In the genomic region with DNA sequence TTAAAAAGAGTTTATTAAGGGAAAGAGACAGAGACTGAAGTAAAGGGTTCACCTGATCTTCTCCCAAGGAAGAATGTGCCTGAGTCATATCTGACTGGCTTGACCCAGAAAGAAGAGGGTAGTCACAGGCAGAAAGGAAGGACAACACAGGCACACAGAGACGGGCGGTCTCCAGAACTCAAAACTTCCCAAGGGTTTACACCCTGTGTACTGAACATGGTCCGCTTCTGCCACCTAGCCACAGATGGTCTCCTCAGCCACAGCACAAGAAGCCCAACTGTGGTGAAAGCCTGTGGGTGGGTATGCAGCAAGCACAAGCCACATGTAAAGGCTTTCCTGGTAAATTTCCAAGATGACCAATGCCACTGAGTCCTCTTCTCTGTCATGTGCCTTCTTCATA, we compare ENCODE assay signal across 14 cellular contexts. TPM values are rescaled to one million over a fixed set of nuclear protein-coding genes. Genes with fewer than 3 reads are reported as not detected.
A peak's percentile ranks its signal among the peaks of the same experiment; 100 is the strongest.
DNase-seq lines count a peak whose midpoint lies in the region; ATAC-seq, FAIRE-seq and TF ChIP-seq lines count a peak whose summit lies in the region.
"Had no signal": no experiment of that assay in that cellular context is flagged by ENCODE, and none has a peak within 500 bp of the region (broad histone marks: within the 10 kb centered on the region; RNA-seq: fewer than 3 reads in every experiment).

No MANE protein-coding gene starts in this region.

- peaks cover 2% of the 10 kb centered on the region; the same call in 1 of the 2 replicates for H3K9me3 ChIP-seq in IMR-90 (ENCODE audit: control insufficient read depth, insufficient read depth, low read length)
- no peaks in the 10 kb centered on the region for H3K9me3 ChIP-seq in HepG2 (ENCODE audit: low read length)
- no peaks in the 10 kb centered on the region for H3K9me3 ChIP-seq in upper lobe of right lung

- no peak overlapping the region for H3K23ac ChIP-seq in IMR-90 (ENCODE audit: low read depth, low read length)

- no TSS peak for BruUV-seq in IMR-90 (replicated peaks; lab: Mats Ljungman, UMichigan)
- BruUV-seq in HepG2 (replicated peaks; lab: Mats Ljungman, UMichigan), result no TSS peak

- no peaks in the 10 kb centered on the region for H3K4me1 ChIP-seq in IMR-90 (ENCODE audit: control insufficient read depth, insufficient read depth, low read length)
- 0 out of 2 replicates have a peak, but pooled peaks cover 7% of the 10 kb centered on the region for H3K4me1 ChIP-seq in HepG2 (ENCODE audit: insufficient read depth, low read length)
- H3K4me1 ChIP-seq in upper lobe of right lung, result no peaks in the 10 kb centered on the region

- H3K18ac ChIP-seq in IMR-90 (ENCODE audit: low read depth, low read length), result no peak overlapping the region

- H4K20me1 ChIP-seq in IMR-90 (ENCODE audit: insufficient read depth, low read length), result no peaks in the 10 kb centered on the region
- H4K20me1 ChIP-seq in HepG2 (ENCODE audit: insufficient read depth, low read length), result no peaks in the 10 kb centered on the region

- no peak for TF ChIP-seq POLR2A in IMR-90 (IDR thresholded peaks at IDR 0.05; ENCODE audit: low read depth, low read length)
- no peak for TF ChIP-seq POLR2A in HepG2 (IDR thresholded peaks at IDR 0.05; ENCODE audit: insufficient read depth in 1 of 2, low read depth in 2 of 2, low read length in 2 of 2)

- no peak overlapping the region for H4K91ac ChIP-seq in IMR-90 (ENCODE audit: insufficient read depth, low read depth, low read length)

- no peaks in the 10 kb centered on the region for H3K36me3 ChIP-seq in BJ (ENCODE audit: control insufficient read depth, insufficient read depth, low read length)
- no peaks in the 10 kb centered on the region for H3K36me3 ChIP-seq in IMR-90 (ENCODE audit: control insufficient read depth, insufficient read depth, low read length)
- H3K36me3 ChIP-seq in brain microvascular endothelial cell (replicated peaks), result no peaks in the 10 kb centered on the region
- H3K36me3 ChIP-seq in HepG2 (replicated peaks in 1 of 2; ENCODE audit: control insufficient read depth in 1 of 2, insufficient read depth in 2 of 2, low read length in 2 of 2), result no peaks in the 10 kb centered on the region
- H3K36me3 ChIP-seq in upper lobe of right lung, result no peaks in the 10 kb centered on the region

- dilution Hi-C loops in IMR-90 (cut with HindIII; ENCODE audit: low sequenced_read_pairs, unreplicated experiment), result no loop called here

- H2BK15ac ChIP-seq in IMR-90 (ENCODE audit: low read depth, low read length), result no peak overlapping the region

- no peak overlapping the region for H2AK9ac ChIP-seq in IMR-90 (replicated peaks; ENCODE audit: low read depth, low read length, poor library complexity)

- H3K9ac ChIP-seq in IMR-90 (ENCODE audit: low read depth, low read length) (no peak overlapping the region), HepG2 (ENCODE audit: insufficient read depth, low read depth, low read length) (no peak overlapping the region)
- H3K9ac ChIP-seq: parathyroid adenoma had no signal

- no peak overlapping the region for H4K5ac ChIP-seq in IMR-90 (ENCODE audit: low read depth, low read length)

- H2BK5ac ChIP-seq in IMR-90 (ENCODE audit: low read depth, low read length, poor library complexity, severe bottlenecking), result no peak overlapping the region

- intact Hi-C loops in IMR-90 (cut with micrococcal nuclease) (loop anchor here (10.0 kb wide), 1 partner anchor 1677 kb away; no protein-coding TSS in a partner anchor), HepG2 (cut with micrococcal nuclease; ENCODE audit: unreplicated experiment) (no loop called here), upper lobe of right lung (cut with DNase I) (no loop called here)

- TF ChIP-seq EP300 in HepG2 (IDR thresholded peaks at IDR 0.05; ENCODE audit: low read depth in 2 of 2, low read length in 2 of 2) (no peak), HepG2 (CRISPR knock-in tag; IDR thresholded peaks at IDR 0.05; ENCODE audit: borderline replicate concordance) (no peak)

- H3K4me3 ChIP-seq in BJ (ENCODE audit: low read depth, low read length) (no peak overlapping the region), IMR-90 (ENCODE audit: insufficient read depth, low read depth, low read length) (no peak overlapping the region), brain microvascular endothelial cell (ENCODE audit: low read depth, low read length) (no peak overlapping the region), HepG2 (replicated peaks in 1 of 3; ENCODE audit: insufficient read depth in 1 of 3, low read depth in 2 of 3, low read length in 3 of 3) (no peak overlapping the region), upper lobe of right lung (no peak overlapping the region)

- no peak overlapping the region for H2BK120ac ChIP-seq in IMR-90 (ENCODE audit: low read depth, low read length)

- POLR2A ChIA-PET in BJ (lab: Charles Lee), result no interaction called here
- POLR2A ChIA-PET in IMR-90 (lab: Charles Lee; ENCODE audit: unreplicated experiment), result no interaction called here
- POLR2A ChIA-PET in HepG2 (lab: Yijun Ruan, JAX), result no interaction called here

- H3K4me2 ChIP-seq in IMR-90 (ENCODE audit: low read depth, low read length), result no peak overlapping the region
- H3K4me2 ChIP-seq in HepG2 (ENCODE audit: low read depth, low read length), result no peak overlapping the region

- H3K4ac ChIP-seq in IMR-90 (ENCODE audit: low read depth, low read length), result no peak overlapping the region

- TF ChIP-seq CTCF in BJ (IDR thresholded peaks at IDR 0.05; ENCODE audit: insufficient read depth, low read depth, low read length) (peak; percentile 54), IMR-90 (conservative IDR thresholded peaks at IDR 0.05; ENCODE audit: low read depth, low read length) (peak; percentile 51), brain microvascular endothelial cell (IDR thresholded peaks at IDR 0.05; ENCODE audit: low read depth, low read length, missing control alignments) (peak; percentile 59), HepG2 (CRISPR knock-in tag; IDR thresholded peaks at IDR 0.05) (peak; percentile 89), upper lobe of right lung (IDR thresholded peaks at IDR 0.05) (no peak)

- H3K9me1 ChIP-seq in IMR-90 (ENCODE audit: insufficient read depth, low read length), result no peaks in the 10 kb centered on the region

- TF ChIP-seq RAD21 in IMR-90 (IDR thresholded peaks at IDR 0.05; ENCODE audit: low read length) (peak; percentile 59), HepG2 (CRISPR knock-in tag; IDR thresholded peaks at IDR 0.05) (peak; percentile 51; the same call in 1 of the 2 replicates)

- no peak overlapping the region for H3K56ac ChIP-seq in IMR-90 (ENCODE audit: extremely low read depth, insufficient read depth, low read length)

- 100% methylated on average over 1 of the region's 3 CpGs; no CpG with 5 or more reads in 1 of the 2 experiments for WGBS in IMR-90 (ENCODE audit: extremely low coverage in 2 of 2, insufficient read length in 1 of 2), 2 experiments
- WGBS in HepG2 (ENCODE audit: low lambda C conversion rate), result 50% methylated on average over 3 of the region's 3 CpGs

- no peaks in the 10 kb centered on the region for H3K79me1 ChIP-seq in IMR-90 (ENCODE audit: low read depth in 1 of 2, low read length in 2 of 2)

- no peak overlapping the region for H2AFZ ChIP-seq in IMR-90 (replicated peaks; ENCODE audit: low read length, poor library complexity)
- no peak overlapping the region for H2AFZ ChIP-seq in HepG2 (ENCODE audit: low read length)
- H2AFZ ChIP-seq: parathyroid adenoma had no signal

- H3K27me3 ChIP-seq in BJ (ENCODE audit: control insufficient read depth, insufficient read depth, low read length), result no peaks in the 10 kb centered on the region; the same call in 1 of the 2 replicates
- H3K27me3 ChIP-seq in IMR-90 (ENCODE audit: control insufficient read depth, insufficient read depth, low read length), result peaks cover 11% of the 10 kb centered on the region
- no peaks in the 10 kb centered on the region for H3K27me3 ChIP-seq in brain microvascular endothelial cell (replicated peaks)
- no peaks in the 10 kb centered on the region for H3K27me3 ChIP-seq in HepG2 (ENCODE audit: control insufficient read depth in 1 of 2, insufficient read depth in 2 of 2, low read length in 2 of 2)
- H3K27me3 ChIP-seq in upper lobe of right lung, result no peaks in the 10 kb centered on the region

- no peak overlapping the region for H4K8ac ChIP-seq in IMR-90 (ENCODE audit: low read depth in 2 of 2, low read length in 2 of 2)

- H2BK20ac ChIP-seq in IMR-90 (ENCODE audit: low read depth, low read length), result no peak overlapping the region

- DNase-seq in BJ (ENCODE audit: low read depth), result peak; percentile 25
- peak; percentile 46 for DNase-seq in IMR-90
- no peak for DNase-seq in brain microvascular endothelial cell
- DNase-seq in HepG2 (ENCODE audit: low spot score), result peak; percentile 71
- DNase-seq in ureter (ENCODE audit: low spot score), result no peak
- no peak for DNase-seq in retina
- DNase-seq in stimulated activated CD4-positive, alpha-beta T cell treated with anti-CD3 and anti-CD28 coated beads, Interleukin-4, amount 100 ng/mL, for 24 hours, result no peak
- DNase-seq in upper lobe of right lung, result no peak
- DNase-seq: activated CD4-positive, alpha-beta T cell treated with anti-CD3 and anti-CD28 coated beads, Interleukin-2, amount 50 U/mL, for 1 hour; NCI-H1105 treated with DMSO at 0.1 percent for 48 hours; stimulated activated naive CD4-positive, alpha-beta T cell treated with Interleukin-2 at 50 U/mL for 16 hours had no signal

- in situ Hi-C loops in IMR-90 (cut with MboI; ENCODE audit: low sequenced_read_pairs) (loop anchor here (5.0 to 10.0 kb wide), 2 partner anchors 125 to 467 kb away; no protein-coding TSS in a partner anchor), brain microvascular endothelial cell (cut with HindIII; ENCODE audit: low pct_ligation_motif_present, low sequenced_read_pairs) (no loop called here), HepG2 (cut with HindIII; ENCODE audit: extremely low pct_ligation_motif_present, low pct_unique_long_range_greater_than_20kb) (loop anchor here (5.0 kb wide), 1 partner anchor 125 kb away; no protein-coding TSS in a partner anchor)

- peak; percentile 48; the same call in 1 of the 2 replicates for ATAC-seq in IMR-90 (ENCODE audit: low read depth)
- peak; percentile 93 for ATAC-seq in HepG2
- ATAC-seq in upper lobe of right lung, result no peak

- CTCF ChIA-PET in BJ (lab: Yijun Ruan, JAX) (interaction anchor here (0.8 to 11.0 kb wide), 11 partner anchors 16 to 472 kb away, joined by 3 to 184 read pairs (median 3); a partner anchor contains a TSS), IMR-90 (lab: Yijun Ruan, JAX) (no interaction called here), HepG2 (lab: Yijun Ruan, JAX; ENCODE audit: low intra/inter-chr PET ratio, low total read pairs) (interaction anchor here (1.1 to 1.5 kb wide), 3 partner anchors 16 to 127 kb away, joined by 3 to 5 read pairs (median 4); no protein-coding TSS in a partner anchor)

- H3K79me2 ChIP-seq in HepG2 (ENCODE audit: insufficient read depth, low read length), result no peaks in the 10 kb centered on the region
- H3K79me2 ChIP-seq: parathyroid adenoma had no signal

- no peak overlapping the region for H2AK5ac ChIP-seq in IMR-90 (ENCODE audit: low read depth, low read length)

- no peak for FAIRE-seq in HepG2 (lab: Jason Lieb, UNC)
- FAIRE-seq: endometrium, H54 had no signal

- H3K27ac ChIP-seq in IMR-90 (ENCODE audit: insufficient read depth, low read length) (no peak overlapping the region), brain microvascular endothelial cell (no peak overlapping the region), HepG2 (ENCODE audit: extremely low read length, insufficient read depth, low read length) (no peak overlapping the region), upper lobe of right lung (no peak overlapping the region)
- H3K27ac ChIP-seq: parathyroid adenoma had no signal

- no peak overlapping the region for H3K14ac ChIP-seq in IMR-90 (replicated peaks; ENCODE audit: low read depth, low read length)

RNA-seq across cellular contexts. Expression of a gene that starts 17.2 kb away (rescaled TPM):
- polyA plus RNA-seq in BJ (2011; rRNA removed) (not detected in 2 replicates), IMR-90 (2012; rRNA removed) (not detected in 2 replicates), HepG2 (2011; rRNA removed) (2.5 TPM in 2 replicates)
- polyA minus RNA-seq in BJ (2011; rRNA and poly(A)+ RNA removed), result not detected in 2 replicates
- total RNA-seq in IMR-90 (2012; rRNA removed) (not detected in 2 replicates), HepG2 (2016; rRNA removed; fragmentation: Illumina TruSeq; extraction: Trizol) (0.87 and 2.4 TPM in 2 replicates), ureter (1.6 TPM), upper lobe of right lung (1.4 TPM)
- 0.02 TPM in 2 replicates for polyA plus RNA-seq in IMR-90 (2012; cell fraction: cytosol; rRNA removed)
- polyA plus RNA-seq in IMR-90 (2012; cell fraction: nucleus; rRNA removed; ENCODE audit: low replicate concordance), result 0.19 and 0.27 TPM in 2 replicates
- 0.26 and 0.30 TPM in 2 replicates for total RNA-seq in HepG2 (2016; cell fraction: cytosol; rRNA removed; fragmentation: Illumina TruSeq; extraction: Trizol; ENCODE audit: low read depth)
- 1.1 and 2.3 TPM in 2 replicates for total RNA-seq in HepG2 (2016; cell fraction: insoluble cytoplasmic fraction; rRNA removed; fragmentation: Illumina TruSeq; extraction: Trizol)
- 0.55 and 0.80 TPM in 2 replicates for total RNA-seq in HepG2 (2016; cell fraction: membrane; rRNA removed; fragmentation: Illumina TruSeq; extraction: Trizol)
- 3.5 and 4.1 TPM in 2 replicates for total RNA-seq in HepG2 (2016; cell fraction: nucleus; rRNA removed; fragmentation: Illumina TruSeq; extraction: Trizol)
- 1.00 and 1.4 TPM in 2 replicates for polyA plus RNA-seq in HepG2 (2011; cell fraction: cytosol; rRNA removed)
- polyA plus RNA-seq in HepG2 (2011; cell fraction: nucleus; rRNA removed), result 15.4 and 20.4 TPM in 2 replicates
- 2.4 and 2.5 TPM in 2 replicates for polyA plus RNA-seq in HepG2 (2012)
- 0.23 and 0.29 TPM in 2 replicates for polyA plus RNA-seq in HepG2 (2016; cell fraction: cytosol; fragmentation: Illumina TruSeq; extraction: Trizol; ENCODE audit: low read depth)
- 0.71 and 0.86 TPM in 2 replicates for polyA plus RNA-seq in HepG2 (2016; cell fraction: insoluble cytoplasmic fraction; fragmentation: Illumina TruSeq; extraction: Trizol; ENCODE audit: low read depth)
- 0.43 and 0.89 TPM in 2 replicates for polyA plus RNA-seq in HepG2 (2016; cell fraction: membrane; fragmentation: Illumina TruSeq; extraction: Trizol; ENCODE audit: low read depth)
- polyA plus RNA-seq in HepG2 (2016; cell fraction: nucleus; fragmentation: Illumina TruSeq; extraction: Trizol; ENCODE audit: insufficient read depth, low read depth), result 9.8 and 11.9 TPM in 2 replicates
- 1.6 TPM in 1 of 2 replicates, not detected in the other for polyA minus RNA-seq in HepG2 (2011; rRNA and poly(A)+ RNA removed; ENCODE audit: low replicate concordance)
- 0.35 TPM in 1 of 2 replicates, not detected in the other for polyA minus RNA-seq in HepG2 (2011; cell fraction: cytosol; rRNA and poly(A)+ RNA removed)
- 2.5 and 4.4 TPM in 2 replicates for polyA minus RNA-seq in HepG2 (2011; cell fraction: nucleus; rRNA and poly(A)+ RNA removed)

RNA-seq across cellular contexts. Expression of a gene that starts 20.4 kb away (rescaled TPM):
- not detected in 2 replicates for polyA plus RNA-seq in BJ (2011; rRNA removed)
- not detected in 2 replicates for polyA minus RNA-seq in BJ (2011; rRNA and poly(A)+ RNA removed)
- not detected in 2 replicates for total RNA-seq in IMR-90 (2012; rRNA removed)
- polyA plus RNA-seq in IMR-90 (2012; rRNA removed), result not detected in 2 replicates
- polyA plus RNA-seq in IMR-90 (2012; cell fraction: cytosol; rRNA removed), result not detected in 2 replicates
- polyA plus RNA-seq in IMR-90 (2012; cell fraction: nucleus; rRNA removed; ENCODE audit: low replicate concordance), result not detected in 2 replicates
- total RNA-seq in HepG2 (2016; rRNA removed; fragmentation: Illumina TruSeq; extraction: Trizol), result not detected in 2 replicates
- not detected in 2 replicates for total RNA-seq in HepG2 (2016; cell fraction: cytosol; rRNA removed; fragmentation: Illumina TruSeq; extraction: Trizol; ENCODE audit: low read depth)
- total RNA-seq in HepG2 (2016; cell fraction: insoluble cytoplasmic fraction; rRNA removed; fragmentation: Illumina TruSeq; extraction: Trizol), result 0.21 and 0.28 TPM in 2 replicates
- not detected in 2 replicates for total RNA-seq in HepG2 (2016; cell fraction: membrane; rRNA removed; fragmentation: Illumina TruSeq; extraction: Trizol)
- total RNA-seq in HepG2 (2016; cell fraction: nucleus; rRNA removed; fragmentation: Illumina TruSeq; extraction: Trizol), result not detected in 2 replicates
- polyA plus RNA-seq in HepG2 (2011; rRNA removed), result 0.14 and 0.55 TPM in 2 replicates
- polyA plus RNA-seq in HepG2 (2011; cell fraction: cytosol; rRNA removed), result 0.14 and 0.51 TPM in 2 replicates
- 0.16 TPM in 1 of 2 replicates, not detected in the other for polyA plus RNA-seq in HepG2 (2011; cell fraction: nucleus; rRNA removed)
- 0.25 TPM in 1 of 2 replicates, not detected in the other for polyA plus RNA-seq in HepG2 (2012)
- not detected in 2 replicates for polyA plus RNA-seq in HepG2 (2016; cell fraction: cytosol; fragmentation: Illumina TruSeq; extraction: Trizol; ENCODE audit: low read depth)
- polyA plus RNA-seq in HepG2 (2016; cell fraction: insoluble cytoplasmic fraction; fragmentation: Illumina TruSeq; extraction: Trizol; ENCODE audit: low read depth), result not detected in 2 replicates
- not detected in 2 replicates for polyA plus RNA-seq in HepG2 (2016; cell fraction: membrane; fragmentation: Illumina TruSeq; extraction: Trizol; ENCODE audit: low read depth)
- polyA plus RNA-seq in HepG2 (2016; cell fraction: nucleus; fragmentation: Illumina TruSeq; extraction: Trizol; ENCODE audit: insufficient read depth, low read depth), result not detected in 2 replicates
- 0.72 TPM in 1 of 2 replicates, not detected in the other for polyA minus RNA-seq in HepG2 (2011; rRNA and poly(A)+ RNA removed; ENCODE audit: low replicate concordance)
- polyA minus RNA-seq in HepG2 (2011; cell fraction: cytosol; rRNA and poly(A)+ RNA removed), result not detected in 2 replicates
- polyA minus RNA-seq in HepG2 (2011; cell fraction: nucleus; rRNA and poly(A)+ RNA removed), result not detected in 2 replicates
- not detected for total RNA-seq in ureter
- not detected for total RNA-seq in upper lobe of right lung

RNA-seq across cellular contexts. Expression of a gene that starts 31.2 kb away (rescaled TPM):
- polyA plus RNA-seq in BJ (2011; rRNA removed), result not detected in 2 replicates
- not detected in 2 replicates for polyA minus RNA-seq in BJ (2011; rRNA and poly(A)+ RNA removed)
- total RNA-seq in IMR-90 (2012; rRNA removed), result not detected in 2 replicates
- not detected in 2 replicates for polyA plus RNA-seq in IMR-90 (2012; rRNA removed)
- polyA plus RNA-seq in IMR-90 (2012; cell fraction: cytosol; rRNA removed), result not detected in 2 replicates
- not detected in 2 replicates for polyA plus RNA-seq in IMR-90 (2012; cell fraction: nucleus; rRNA removed; ENCODE audit: low replicate concordance)
- total RNA-seq in HepG2 (2016; rRNA removed; fragmentation: Illumina TruSeq; extraction: Trizol), result 0.09 and 0.35 TPM in 2 replicates
- not detected in 2 replicates for total RNA-seq in HepG2 (2016; cell fraction: cytosol; rRNA removed; fragmentation: Illumina TruSeq; extraction: Trizol; ENCODE audit: low read depth)
- 0.09 and 0.33 TPM in 2 replicates for total RNA-seq in HepG2 (2016; cell fraction: insoluble cytoplasmic fraction; rRNA removed; fragmentation: Illumina TruSeq; extraction: Trizol)
- total RNA-seq in HepG2 (2016; cell fraction: membrane; rRNA removed; fragmentation: Illumina TruSeq; extraction: Trizol), result not detected in 2 replicates
- not detected in 2 replicates for total RNA-seq in HepG2 (2016; cell fraction: nucleus; rRNA removed; fragmentation: Illumina TruSeq; extraction: Trizol)
- polyA plus RNA-seq in HepG2 (2011; rRNA removed), result not detected in 2 replicates
- 0.08 and 0.10 TPM in 2 replicates for polyA plus RNA-seq in HepG2 (2011; cell fraction: cytosol; rRNA removed)
- not detected in 2 replicates for polyA plus RNA-seq in HepG2 (2011; cell fraction: nucleus; rRNA removed)
- 0.28 and 0.79 TPM in 2 replicates for polyA plus RNA-seq in HepG2 (2012)
- polyA plus RNA-seq in HepG2 (2016; cell fraction: cytosol; fragmentation: Illumina TruSeq; extraction: Trizol; ENCODE audit: low read depth), result not detected in 2 replicates
- 0.44 TPM in 1 of 2 replicates, not detected in the other for polyA plus RNA-seq in HepG2 (2016; cell fraction: insoluble cytoplasmic fraction; fragmentation: Illumina TruSeq; extraction: Trizol; ENCODE audit: low read depth)
- not detected in 2 replicates for polyA plus RNA-seq in HepG2 (2016; cell fraction: membrane; fragmentation: Illumina TruSeq; extraction: Trizol; ENCODE audit: low read depth)
- not detected in 2 replicates for polyA plus RNA-seq in HepG2 (2016; cell fraction: nucleus; fragmentation: Illumina TruSeq; extraction: Trizol; ENCODE audit: insufficient read depth, low read depth)
- polyA minus RNA-seq in HepG2 (2011; rRNA and poly(A)+ RNA removed; ENCODE audit: low replicate concordance), result not detected in 2 replicates
- polyA minus RNA-seq in HepG2 (2011; cell fraction: cytosol; rRNA and poly(A)+ RNA removed), result not detected in 2 replicates
- polyA minus RNA-seq in HepG2 (2011; cell fraction: nucleus; rRNA and poly(A)+ RNA removed), result 0.64 TPM in 1 of 2 replicates, not detected in the other
- 0.57 TPM for total RNA-seq in ureter
- total RNA-seq in upper lobe of right lung, result not detected

RNA-seq across cellular contexts. Expression of a gene that starts 50.3 kb away (rescaled TPM):
- polyA plus RNA-seq in BJ (2011; rRNA removed) (3.4 and 6.7 TPM in 2 replicates), IMR-90 (2012; rRNA removed) (4.6 and 5.5 TPM in 2 replicates), HepG2 (2011; rRNA removed) (14.0 and 18.4 TPM in 2 replicates)
- 2.5 and 2.6 TPM in 2 replicates for polyA minus RNA-seq in BJ (2011; rRNA and poly(A)+ RNA removed)
- total RNA-seq in IMR-90 (2012; rRNA removed) (2.3 and 5.6 TPM in 2 replicates), HepG2 (2016; rRNA removed; fragmentation: Illumina TruSeq; extraction: Trizol) (49.0 and 60.4 TPM in 2 replicates), ureter (24.1 TPM), upper lobe of right lung (22.1 TPM)
- 0.87 and 1.0 TPM in 2 replicates for polyA plus RNA-seq in IMR-90 (2012; cell fraction: cytosol; rRNA removed)
- 0.60 and 1.9 TPM in 2 replicates for polyA plus RNA-seq in IMR-90 (2012; cell fraction: nucleus; rRNA removed; ENCODE audit: low replicate concordance)
- 27.4 and 28.2 TPM in 2 replicates for total RNA-seq in HepG2 (2016; cell fraction: cytosol; rRNA removed; fragmentation: Illumina TruSeq; extraction: Trizol; ENCODE audit: low read depth)
- 49.5 and 55.0 TPM in 2 replicates for total RNA-seq in HepG2 (2016; cell fraction: insoluble cytoplasmic fraction; rRNA removed; fragmentation: Illumina TruSeq; extraction: Trizol)
- 39.5 and 41.0 TPM in 2 replicates for total RNA-seq in HepG2 (2016; cell fraction: membrane; rRNA removed; fragmentation: Illumina TruSeq; extraction: Trizol)
- total RNA-seq in HepG2 (2016; cell fraction: nucleus; rRNA removed; fragmentation: Illumina TruSeq; extraction: Trizol), result 50.8 and 56.3 TPM in 2 replicates
- 8.9 and 11.4 TPM in 2 replicates for polyA plus RNA-seq in HepG2 (2011; cell fraction: cytosol; rRNA removed)
- 21.1 TPM in 2 replicates for polyA plus RNA-seq in HepG2 (2011; cell fraction: nucleus; rRNA removed)
- 29.6 and 43.1 TPM in 2 replicates for polyA plus RNA-seq in HepG2 (2012)
- 32.3 and 41.1 TPM in 2 replicates for polyA plus RNA-seq in HepG2 (2016; cell fraction: cytosol; fragmentation: Illumina TruSeq; extraction: Trizol; ENCODE audit: low read depth)
- 75.4 and 76.2 TPM in 2 replicates for polyA plus RNA-seq in HepG2 (2016; cell fraction: insoluble cytoplasmic fraction; fragmentation: Illumina TruSeq; extraction: Trizol; ENCODE audit: low read depth)
- 40.8 and 42.5 TPM in 2 replicates for polyA plus RNA-seq in HepG2 (2016; cell fraction: membrane; fragmentation: Illumina TruSeq; extraction: Trizol; ENCODE audit: low read depth)
- polyA plus RNA-seq in HepG2 (2016; cell fraction: nucleus; fragmentation: Illumina TruSeq; extraction: Trizol; ENCODE audit: insufficient read depth, low read depth), result 45.0 and 50.9 TPM in 2 replicates
- 5.5 and 10.5 TPM in 2 replicates for polyA minus RNA-seq in HepG2 (2011; rRNA and poly(A)+ RNA removed; ENCODE audit: low replicate concordance)
- polyA minus RNA-seq in HepG2 (2011; cell fraction: cytosol; rRNA and poly(A)+ RNA removed), result 4.2 and 5.0 TPM in 2 replicates
- polyA minus RNA-seq in HepG2 (2011; cell fraction: nucleus; rRNA and poly(A)+ RNA removed), result 52.7 and 65.8 TPM in 2 replicates

RNA-seq across cellular contexts. Expression of a gene that starts 50.9 kb away (rescaled TPM):
- 7.6 and 7.7 TPM in 2 replicates for polyA plus RNA-seq in BJ (2011; rRNA removed)
- polyA minus RNA-seq in BJ (2011; rRNA and poly(A)+ RNA removed), result 15.5 and 17.0 TPM in 2 replicates
- 21.9 and 28.5 TPM in 2 replicates for total RNA-seq in IMR-90 (2012; rRNA removed)
- polyA plus RNA-seq in IMR-90 (2012; rRNA removed), result 10.9 and 12.3 TPM in 2 replicates
- polyA plus RNA-seq in IMR-90 (2012; cell fraction: cytosol; rRNA removed), result 1.8 and 3.3 TPM in 2 replicates
- 5.7 and 12.1 TPM in 2 replicates for polyA plus RNA-seq in IMR-90 (2012; cell fraction: nucleus; rRNA removed; ENCODE audit: low replicate concordance)
- 22.9 and 52.0 TPM in 2 replicates for total RNA-seq in HepG2 (2016; rRNA removed; fragmentation: Illumina TruSeq; extraction: Trizol)
- total RNA-seq in HepG2 (2016; cell fraction: cytosol; rRNA removed; fragmentation: Illumina TruSeq; extraction: Trizol; ENCODE audit: low read depth), result 3.6 and 4.8 TPM in 2 replicates
- 22.0 and 49.9 TPM in 2 replicates for total RNA-seq in HepG2 (2016; cell fraction: insoluble cytoplasmic fraction; rRNA removed; fragmentation: Illumina TruSeq; extraction: Trizol)
- 18.4 and 21.5 TPM in 2 replicates for total RNA-seq in HepG2 (2016; cell fraction: membrane; rRNA removed; fragmentation: Illumina TruSeq; extraction: Trizol)
- 33.7 and 34.3 TPM in 2 replicates for total RNA-seq in HepG2 (2016; cell fraction: nucleus; rRNA removed; fragmentation: Illumina TruSeq; extraction: Trizol)
- polyA plus RNA-seq in HepG2 (2011; rRNA removed), result 14.8 and 16.0 TPM in 2 replicates
- 9.2 and 9.9 TPM in 2 replicates for polyA plus RNA-seq in HepG2 (2011; cell fraction: cytosol; rRNA removed)
- polyA plus RNA-seq in HepG2 (2011; cell fraction: nucleus; rRNA removed), result 19.0 and 21.1 TPM in 2 replicates
- 18.5 and 18.9 TPM in 2 replicates for polyA plus RNA-seq in HepG2 (2012)
- polyA plus RNA-seq in HepG2 (2016; cell fraction: cytosol; fragmentation: Illumina TruSeq; extraction: Trizol; ENCODE audit: low read depth), result 2.2 and 3.1 TPM in 2 replicates
- polyA plus RNA-seq in HepG2 (2016; cell fraction: insoluble cytoplasmic fraction; fragmentation: Illumina TruSeq; extraction: Trizol; ENCODE audit: low read depth), result 61.2 and 64.1 TPM in 2 replicates
- 9.3 and 11.6 TPM in 2 replicates for polyA plus RNA-seq in HepG2 (2016; cell fraction: membrane; fragmentation: Illumina TruSeq; extraction: Trizol; ENCODE audit: low read depth)
- 65.3 and 68.8 TPM in 2 replicates for polyA plus RNA-seq in HepG2 (2016; cell fraction: nucleus; fragmentation: Illumina TruSeq; extraction: Trizol; ENCODE audit: insufficient read depth, low read depth)
- polyA minus RNA-seq in HepG2 (2011; rRNA and poly(A)+ RNA removed; ENCODE audit: low replicate concordance), result 53.8 and 56.2 TPM in 2 replicates
- polyA minus RNA-seq in HepG2 (2011; cell fraction: cytosol; rRNA and poly(A)+ RNA removed), result 15.1 and 18.1 TPM in 2 replicates
- polyA minus RNA-seq in HepG2 (2011; cell fraction: nucleus; rRNA and poly(A)+ RNA removed), result 22.9 and 23.2 TPM in 2 replicates
- 33.2 TPM for total RNA-seq in ureter
- total RNA-seq in upper lobe of right lung, result 23.9 TPM

Comparison
In these comparisons a context has a peak if more than half of its experiments do, and no peak if none do; other contexts are left out.
1. DNase-seq: peak in BJ (single experiment), IMR-90 (single experiment) and HepG2 (single experiment); none in brain microvascular endothelial cell (single experiment), ureter (single experiment), retina (single experiment), stimulated activated CD4-positive, alpha-beta T cell treated with anti-CD3 and anti-CD28 coated beads, Interleukin-4, amount 100 ng/mL, for 24 hours (single experiment) and upper lobe of right lung (single experiment).